15 cellular contexts compared by ENCODE assay signal in genomic region chr10:43136432-43136831, GRCh38. TPM values are rescaled to one million over a fixed set of nuclear protein-coding genes. Genes with fewer than 3 reads are reported as not detected.
DNase-seq lines count a peak whose midpoint lies in the region; ATAC-seq, FAIRE-seq and TF ChIP-seq lines count a peak whose summit lies in the region.
"Had no signal": no experiment of that assay in that cellular context is flagged by ENCODE, and none has a peak within 500 bp of the region (broad histone marks: within the 10 kb centered on the region; RNA-seq: fewer than 3 reads in every experiment).

No MANE protein-coding gene starts in this region.

- no peaks in the 10 kb centered on the region for H3K9me2 ChIP-seq in hepatocyte (replicated peaks; ENCODE audit: insufficient read depth)

- DNase-seq in activated T-cell treated with anti-CD3 and anti-CD28 coated beads, Interleukin-2, amount 50 U/mL, for 4 hours, result no peak
- DNase-seq in activated T-cell treated with anti-CD3 and anti-CD28 coated beads, Interleukin-2, amount 50 U/mL, for 1 hour, result no peak
- DNase-seq in WTC11 (ENCODE audit: low spot score) (no peak), hepatocyte (ENCODE audit: low spot score) (no peak), pancreas (no peak), NCI-H774 (lab: John Stamatoyannopoulos, UW) (no peak)
- no peak for DNase-seq in stimulated activated naive B cell treated with anti-CD40 and anti-IgM and Interleukin-4, amounts not matched to agents 10 μg/mL and 1 μg/mL and 100 μg/mL, for 72 hours
- DNase-seq: GOT3, NCI-H1694, NCI-H748 treated with DMSO at 0.1 percent for 48 hours, upper lobe of right lung had no signal

- POLR2A ChIA-PET in WTC11 (lab: Charles Lee), result no interaction called here

- H3K4me3 ChIP-seq in hepatocyte (no peak overlapping the region), pancreas (no peak overlapping the region)

- H3K27me3 Mint-ChIP-seq in activated T-cell treated with anti-CD3 and anti-CD28 coated beads, Interleukin-2, amount 50 U/mL, for 4 hours (ENCODE audit: low read depth), result no peaks in the 10 kb centered on the region
- H3K27me3 Mint-ChIP-seq in WTC11 (ENCODE audit: low read depth), result peaks cover 31% of the 10 kb centered on the region
- H3K27me3 Mint-ChIP-seq in stimulated activated naive B cell treated with anti-CD40 and anti-IgM and Interleukin-4, amounts not matched to agents 10 μg/mL and 1 μg/mL and 100 μg/mL, for 72 hours, result no peaks in the 10 kb centered on the region

- H3K4me2 ChIP-seq in hepatocyte, result peak overlapping the region; percentile 91

- H3K27me3 ChIP-seq in hepatocyte, result no peaks in the 10 kb centered on the region
- H3K27me3 ChIP-seq in pancreas, result no peaks in the 10 kb centered on the region
- H3K27me3 ChIP-seq: breast epithelium, ovary, upper lobe of right lung had no signal

- intact Hi-C loops in pancreas (cut with DNase I), result no loop called here

- H3K36me3 Mint-ChIP-seq in activated T-cell treated with anti-CD3 and anti-CD28 coated beads, Interleukin-2, amount 50 U/mL, for 4 hours (ENCODE audit: insufficient read depth), result peaks cover 4% of the 10 kb centered on the region
- no peaks in the 10 kb centered on the region for H3K36me3 Mint-ChIP-seq in WTC11
- peaks cover 2 to 10% of the 10 kb centered on the region in 2 donors for H3K36me3 Mint-ChIP-seq in stimulated activated naive B cell treated with anti-CD40 and anti-IgM and Interleukin-4, amounts not matched to agents 10 μg/mL and 1 μg/mL and 100 μg/mL, for 72 hours

- H3K4me1 ChIP-seq in hepatocyte (ENCODE audit: insufficient read depth) (peaks cover 15% of the 10 kb centered on the region), pancreas (peaks cover 0 to 14% (median 0%) of the 10 kb centered on the region in 3 donors)
- H3K4me1 ChIP-seq: breast epithelium had no signal

- no peak overlapping the region for H3K27ac Mint-ChIP-seq in WTC11
- H3K27ac Mint-ChIP-seq in stimulated activated naive B cell treated with anti-CD40 and anti-IgM and Interleukin-4, amounts not matched to agents 10 μg/mL and 1 μg/mL and 100 μg/mL, for 72 hours, result no peak overlapping the region

- H3K27ac ChIP-seq in hepatocyte (no peak overlapping the region), pancreas (no peak overlapping the region)
- H3K27ac ChIP-seq: KMS-11 had no signal

- H3K36me3 ChIP-seq in hepatocyte (replicated peaks; ENCODE audit: insufficient read depth, low read depth) (no peaks in the 10 kb centered on the region), pancreas (no peaks in the 10 kb centered on the region)
- H3K36me3 ChIP-seq: breast epithelium, ovary, upper lobe of right lung had no signal

- CTCF ChIA-PET in WTC11 (lab: Charles Lee), result no interaction called here

- no peak overlapping the region for H2AFZ ChIP-seq in hepatocyte

- H3K79me2 ChIP-seq in hepatocyte, result peaks cover 37% of the 10 kb centered on the region

- FAIRE-seq in pancreas (lab: Jason Lieb, UNC), result no peak

- H3K4me1 Mint-ChIP-seq in activated T-cell treated with anti-CD3 and anti-CD28 coated beads, Interleukin-2, amount 50 U/mL, for 4 hours (ENCODE audit: low read depth), result peaks cover 40% of the 10 kb centered on the region
- H3K4me1 Mint-ChIP-seq in WTC11, result peaks cover 10% of the 10 kb centered on the region
- peaks cover 26 to 65% of the 10 kb centered on the region in 2 donors for H3K4me1 Mint-ChIP-seq in stimulated activated naive B cell treated with anti-CD40 and anti-IgM and Interleukin-4, amounts not matched to agents 10 μg/mL and 1 μg/mL and 100 μg/mL, for 72 hours

- H3K4me3 Mint-ChIP-seq in activated T-cell treated with anti-CD3 and anti-CD28 coated beads, Interleukin-2, amount 50 U/mL, for 4 hours, result peak overlapping the region; percentile 92
- H3K4me3 Mint-ChIP-seq in WTC11, result peak overlapping the region; percentile 95
- peak overlapping the region; percentile 18 to 45 for H3K4me3 Mint-ChIP-seq in stimulated activated naive B cell treated with anti-CD40 and anti-IgM and Interleukin-4, amounts not matched to agents 10 μg/mL and 1 μg/mL and 100 μg/mL, for 72 hours

- no peak for TF ChIP-seq CTCF in WTC11 (IDR thresholded peaks at IDR 0.05)
- TF ChIP-seq CTCF in hepatocyte (IDR thresholded peaks at IDR 0.05; ENCODE audit: poor library complexity), result no peak
- no peak for TF ChIP-seq CTCF in pancreas (IDR thresholded peaks at IDR 0.05)

- 96% methylated on average over 5 of the region's 5 CpGs for WGBS in hepatocyte (ENCODE audit: low lambda C conversion rate, missing lambda C conversion rate)
- WGBS in pancreas, 2 donors, result 97 to 98% methylated on average over 5 of the region's 5 CpGs

- H4K20me1 ChIP-seq in hepatocyte (ENCODE audit: insufficient read depth, poor library complexity, severe bottlenecking), result no peaks in the 10 kb centered on the region

- no peaks in the 10 kb centered on the region for H3K9me3 Mint-ChIP-seq in activated T-cell treated with anti-CD3 and anti-CD28 coated beads, Interleukin-2, amount 50 U/mL, for 4 hours
- no peaks in the 10 kb centered on the region for H3K9me3 Mint-ChIP-seq in WTC11
- H3K9me3 Mint-ChIP-seq in stimulated activated naive B cell treated with anti-CD40 and anti-IgM and Interleukin-4, amounts not matched to agents 10 μg/mL and 1 μg/mL and 100 μg/mL, for 72 hours, result no peaks in the 10 kb centered on the region

- H3K9me3 ChIP-seq in hepatocyte (ENCODE audit: low read depth) (no peaks in the 10 kb centered on the region), pancreas (no peaks in the 10 kb centered on the region)
- H3K9me3 ChIP-seq: breast epithelium, ovary, upper lobe of right lung had no signal

- ATAC-seq in activated T-cell treated with anti-CD3 and anti-CD28 coated beads, Interleukin-2, amount 50 U/mL, for 4 hours, result no peak
- ATAC-seq in WTC11, result no peak
- ATAC-seq in stimulated activated naive B cell treated with anti-CD40 and anti-IgM and Interleukin-4, amounts not matched to agents 10 μg/mL and 1 μg/mL and 100 μg/mL, for 72 hours (replicated peaks), result no peak
- ATAC-seq in pancreas, result no peak
- ATAC-seq in GM21360 (IDR thresholded peaks at IDR 0.05; ENCODE audit: unreplicated experiment), result no peak
- ATAC-seq: upper lobe of right lung had no signal

TF ChIP-seq in WTC11, 78 proteins besides CTCF, POLR2A, EP300 and RAD21 (continues in another document):
- TF ChIP-seq AFF4 (CRISPR knock-in tag; IDR thresholded peaks at IDR 0.05; ENCODE audit: borderline replicate concordance), result no peak
- no peak for TF ChIP-seq KAT7 (CRISPR knock-in tag; IDR thresholded peaks at IDR 0.05; ENCODE audit: borderline replicate concordance)
- TF ChIP-seq ZNF263 (CRISPR knock-in tag; IDR thresholded peaks at IDR 0.05; ENCODE audit: low read depth), result no peak
- TF ChIP-seq ZNF121 (CRISPR knock-in tag; IDR thresholded peaks at IDR 0.05), result no peak
- no peak for TF ChIP-seq ZNF416 (CRISPR knock-in tag; IDR thresholded peaks at IDR 0.05)
- TF ChIP-seq SOX15 (CRISPR knock-in tag; IDR thresholded peaks at IDR 0.05), result no peak

RNA-seq across cellular contexts. Expression of gene CSGALNACT2, which starts 1.8 kb away (rescaled TPM):
- 10 to 100 TPM; 14.7 to 19.5 (median 15.5) TPM for total RNA-seq in activated T-cell treated with anti-CD3 and anti-CD28 coated beads, Interleukin-2, amount 50 U/mL, for 4 hours
- total RNA-seq in WTC11 (2021), result 5.1 to 5.7 TPM (median 5.2 TPM) in 3 replicates
- 13.9 and 15.2 TPM in 2 replicates for total RNA-seq in hepatocyte
- 7.7 and 8.9 TPM in 2 replicates for polyA plus RNA-seq in hepatocyte
- total RNA-seq in pancreas, result 1 to 10 TPM; 3.1 to 8.6 (median 5.1) TPM
- 1 to 10 TPM; 2.3 to 5.2 TPM for polyA plus RNA-seq in pancreas

RNA-seq across cellular contexts. Expression of gene RET, which starts 59.6 kb away (rescaled TPM):
- total RNA-seq in activated T-cell treated with anti-CD3 and anti-CD28 coated beads, Interleukin-2, amount 50 U/mL, for 4 hours, result under 1 TPM; 0.13 to 0.41 (median 0.13) TPM
- total RNA-seq in WTC11 (2021) (17.8 to 21.4 TPM (median 19.3 TPM) in 3 replicates), hepatocyte (0.44 and 0.50 TPM in 2 replicates), pancreas (1 to 10 TPM in 2 of 6 donors, under 1 TPM in 4; 0.32 to 4.4 (median 0.71) TPM)
- polyA plus RNA-seq in hepatocyte (not detected in 2 replicates), pancreas (1 to 10 TPM in 1 of 2 donors, under 1 TPM in 1; 0.87 to 1.1 TPM)

Comparison
In these comparisons a context has a peak if more than half of its experiments do, and no peak if none do; other contexts are left out.
1. H3K4me3 Mint-ChIP-seq: peak in every context shown above with its lines; median percentile 95 in WTC11; 92 in activated T-cell treated with anti-CD3 and anti-CD28 coated beads, Interleukin-2, amount 50 U/mL, for 4 hours; 32 in stimulated activated naive B cell treated with anti-CD40 and anti-IgM and Interleukin-4, amounts not matched to agents 10 μg/mL and 1 μg/mL and 100 μg/mL, for 72 hours.